ENCODE assay signal across 20 cellular contexts in genomic region chr3:55468251-55468650, GRCh38. TPM values are rescaled to one million over a fixed set of nuclear protein-coding genes. Genes with fewer than 3 reads are reported as not detected.
DNase-seq lines count a peak whose midpoint lies in the region; ATAC-seq and TF ChIP-seq lines count a peak whose summit lies in the region.
"Had no signal": no experiment of that assay in that cellular context is flagged by ENCODE, and none has a peak within 500 bp of the region (broad histone marks: within the 10 kb centered on the region; RNA-seq: fewer than 3 reads in every experiment).

No MANE protein-coding gene starts in this region.

- H3K27me3 Mint-ChIP-seq in Calu3 (ENCODE audit: unreplicated experiment), result no peaks in the 10 kb centered on the region

- H2BK120ac ChIP-seq in mesenchymal stem cell (ENCODE audit: low read depth, low read length), result no peak overlapping the region

- H2AFZ ChIP-seq in mesenchymal stem cell (ENCODE audit: low read depth, low read length), result no peak overlapping the region

- H3K4me1 ChIP-seq in mesenchymal stem cell (ENCODE audit: control insufficient read depth, insufficient read depth, low read depth, low read length) (peaks cover 10% of the 10 kb centered on the region), lower lobe of right lung (no peaks in the 10 kb centered on the region), esophagus muscularis mucosa (peaks cover 0 to 10% (median 6%) of the 10 kb centered on the region in 4 donors)

- no TSS peak for BruUV-seq in Calu3 (replicated peaks; lab: Mats Ljungman, UMichigan)

- no peaks in the 10 kb centered on the region for H3K36me3 Mint-ChIP-seq in Calu3 (ENCODE audit: insufficient read depth, unreplicated experiment)
- H3K36me3 Mint-ChIP-seq: memory B cell had no signal

- H3K79me1 ChIP-seq in mesenchymal stem cell (replicated peaks; ENCODE audit: low read length, poor library complexity, severe bottlenecking), result peaks cover 20% of the 10 kb centered on the region

- H3K4me2 ChIP-seq in mesenchymal stem cell (ENCODE audit: low read length, poor library complexity, severe bottlenecking), result no peak overlapping the region

- H2AK5ac ChIP-seq in mesenchymal stem cell (ENCODE audit: low read length, severe bottlenecking), result no peak overlapping the region

- intact Hi-C loops in lower lobe of right lung (cut with DNase I) (no loop called here), esophagus muscularis mucosa (cut with DNase I) (no loop called here), Calu3 (cut with micrococcal nuclease; ENCODE audit: unreplicated experiment) (no loop called here)

- no peak for ATAC-seq in lower lobe of right lung
- ATAC-seq: activated CD8-positive, alpha-beta T cell treated with anti-CD3 and anti-CD28 coated beads, Interleukin-2, amount 10 ng/mL, durations not matched to agents 7 days and 5 days; left cardiac atrium had no signal

- H3K4me3 ChIP-seq in astrocyte of the spinal cord (ENCODE audit: low read depth, low read length), result no peak overlapping the region
- H3K4me3 ChIP-seq in mesenchymal stem cell (ENCODE audit: insufficient read depth in 1 of 2, low read depth in 1 of 2, low read length in 2 of 2), result no peak overlapping the region
- no peak overlapping the region for H3K4me3 ChIP-seq in lower lobe of right lung
- H3K4me3 ChIP-seq in esophagus muscularis mucosa, result no peak overlapping the region

- H3K27ac ChIP-seq in mesenchymal stem cell (ENCODE audit: low read length, poor library complexity, severe bottlenecking), result peak overlapping the region; percentile 34
- H3K27ac ChIP-seq in lower lobe of right lung, result no peak overlapping the region
- no peak overlapping the region for H3K27ac ChIP-seq in esophagus muscularis mucosa (replicated peaks in 1 of 4)

- no peak overlapping the region for H2BK5ac ChIP-seq in mesenchymal stem cell (ENCODE audit: low read depth, low read length, poor library complexity, severe bottlenecking)

- CTCF ChIA-PET in Calu3 (lab: Charles Lee), result interaction anchor here (0.6 kb wide), 1 partner anchor 374 kb away, joined by 4 read pairs; no protein-coding TSS in a partner anchor

- in situ Hi-C loops in astrocyte of the spinal cord (cut with HindIII; ENCODE audit: low sequenced_read_pairs), result no loop called here

- H3K14ac ChIP-seq in mesenchymal stem cell (ENCODE audit: low read length in 2 of 2), result no peak overlapping the region

- TF ChIP-seq CTCF in astrocyte of the spinal cord (IDR thresholded peaks at IDR 0.05; ENCODE audit: low read depth, low read length) (no peak), lower lobe of right lung (IDR thresholded peaks at IDR 0.05) (no peak), esophagus muscularis mucosa (IDR thresholded peaks at IDR 0.05) (no peak), Calu3 (IDR thresholded peaks at IDR 0.05; ENCODE audit: unreplicated experiment) (no peak)

- H2BK15ac ChIP-seq in mesenchymal stem cell (ENCODE audit: low read depth, poor library complexity, severe bottlenecking), result no peak overlapping the region

- no peak overlapping the region for H3K9ac ChIP-seq in mesenchymal stem cell (ENCODE audit: low read length)

- no peak overlapping the region for H3K23ac ChIP-seq in mesenchymal stem cell (ENCODE audit: low read length in 2 of 2)

- no peaks in the 10 kb centered on the region for H3K9me3 Mint-ChIP-seq in Calu3 (ENCODE audit: low read depth, unreplicated experiment)
- H3K9me3 Mint-ChIP-seq: memory B cell had no signal

- DNase-seq in EH (ENCODE audit: low read depth) (peak; percentile 78), NCI-H226 (peak; percentile 50), astrocyte of the spinal cord (ENCODE audit: low read depth, low spot score) (peak; percentile 76), mesenchymal stem cell (peak; percentile 45), lower lobe of right lung (no peak), esophagus muscularis mucosa (ENCODE audit: extremely low spot score) (no peak), Calu3 (no peak), T-helper 2 cell (no peak)
- DNase-seq: activated CD4-positive, alpha-beta T cell treated with anti-CD3 and anti-CD28 coated beads for 1 hour; activated CD8-positive, alpha-beta T cell treated with anti-CD3 and anti-CD28 coated beads, Interleukin-2, amount 10 ng/mL, durations not matched to agents 7 days and 5 days; activated gamma-delta T cell; C1 segment of cervical spinal cord; effector memory CD4-positive, alpha-beta T cell; left cardiac atrium; NCI-H1417 treated with DMSO at 0.1 percent for 48 hours; NCI-H446 treated with DMSO at 0.1 percent for 48 hours; OCI-M1; SHP77 treated with DMSO at 0.1 percent for 48 hours; T-helper 1 cell had no signal

- H3K4ac ChIP-seq in mesenchymal stem cell (ENCODE audit: low read depth in 1 of 2, low read length in 2 of 2), result no peak overlapping the region

- H2BK12ac ChIP-seq in mesenchymal stem cell (ENCODE audit: low read length in 2 of 2), result no peak overlapping the region

- H3K9me3 ChIP-seq in mesenchymal stem cell (ENCODE audit: control insufficient read depth, low read length) (no peaks in the 10 kb centered on the region), lower lobe of right lung (no peaks in the 10 kb centered on the region), esophagus muscularis mucosa (no peaks in the 10 kb centered on the region)

- no peak for TF ChIP-seq POLR2A in esophagus muscularis mucosa (IDR thresholded peaks at IDR 0.05; ENCODE audit: low read depth)

- H3K4me3 Mint-ChIP-seq in Calu3 (ENCODE audit: low read depth, unreplicated experiment), result no peak overlapping the region
- H3K4me3 Mint-ChIP-seq: activated CD8-positive, alpha-beta T cell treated with anti-CD3 and anti-CD28 coated beads, Interleukin-2, amount 10 ng/mL, durations not matched to agents 7 days and 5 days; memory B cell had no signal

- no peaks in the 10 kb centered on the region for H3K27me3 ChIP-seq in mesenchymal stem cell (ENCODE audit: control insufficient read depth in 1 of 2, insufficient read depth in 1 of 2, low read length in 2 of 2)
- no peaks in the 10 kb centered on the region for H3K27me3 ChIP-seq in lower lobe of right lung (ENCODE audit: low read depth)
- H3K27me3 ChIP-seq in esophagus muscularis mucosa, result no peaks in the 10 kb centered on the region

- no peak overlapping the region for H4K8ac ChIP-seq in mesenchymal stem cell (ENCODE audit: low read length)

- H3K4me1 Mint-ChIP-seq in Calu3 (ENCODE audit: low read depth, unreplicated experiment), result no peaks in the 10 kb centered on the region
- H3K4me1 Mint-ChIP-seq: memory B cell had no signal

- no peak for TF ChIP-seq EP300 in esophagus muscularis mucosa (IDR thresholded peaks at IDR 0.05)

- H3K27ac Mint-ChIP-seq in Calu3 (ENCODE audit: unreplicated experiment), result no peak overlapping the region
- H3K27ac Mint-ChIP-seq: activated CD8-positive, alpha-beta T cell treated with anti-CD3 and anti-CD28 coated beads, Interleukin-2, amount 10 ng/mL, durations not matched to agents 7 days and 5 days; memory B cell had no signal

- 45% methylated on average over 5 of the region's 5 CpGs for WGBS in mesenchymal stem cell
- WGBS in esophagus muscularis mucosa, result 91% methylated on average over 5 of the region's 5 CpGs

- H3K36me3 ChIP-seq in mesenchymal stem cell (ENCODE audit: control insufficient read depth in 1 of 2, insufficient read depth in 2 of 2, low read depth in 1 of 2, low read length in 2 of 2), result peaks cover 24 to 28% of the 10 kb centered on the region in 2 experiments
- peaks cover 9% of the 10 kb centered on the region for H3K36me3 ChIP-seq in lower lobe of right lung
- peaks cover 0 to 20% (median 4%) of the 10 kb centered on the region in 4 donors for H3K36me3 ChIP-seq in esophagus muscularis mucosa

- H3K18ac ChIP-seq in mesenchymal stem cell (ENCODE audit: low read depth in 1 of 2, low read length in 2 of 2), result no peak overlapping the region

- H4K91ac ChIP-seq in mesenchymal stem cell (ENCODE audit: low read length), result no peak overlapping the region

RNA-seq across cellular contexts. Expression of gene WNT5A, which starts 18.9 kb away (rescaled TPM):
- polyA plus RNA-seq in mesenchymal stem cell (2013, experiment 1 of 2), result 239 TPM
- polyA plus RNA-seq in mesenchymal stem cell (2013, experiment 2 of 2), result 239 TPM
- 27.2 TPM for total RNA-seq in lower lobe of right lung
- total RNA-seq in esophagus muscularis mucosa, result 10 to 100 TPM; 14.5 to 45.9 (median 21.0) TPM
- 0.14 and 0.69 TPM in 2 replicates for total RNA-seq in Calu3 (2022)
- total RNA-seq: activated CD8-positive, alpha-beta T cell treated with anti-CD3 and anti-CD28 coated beads, Interleukin-2, amount 10 ng/mL, durations not matched to agents 7 days and 5 days had no signal

Comparison
In these comparisons a context has a peak if more than half of its experiments do, and no peak if none do; other contexts are left out.
1. DNase-seq: peak in EH (single experiment), NCI-H226 (single experiment), astrocyte of the spinal cord (single experiment) and mesenchymal stem cell (single experiment); none in lower lobe of right lung (single experiment), esophagus muscularis mucosa (single experiment), Calu3 (single experiment) and T-helper 2 cell (0 of 5).